ENCODE assay signal across 8 cellular contexts in genomic region chrX:130916636-130917422, GRCh38. TPM values are rescaled to one million over a fixed set of nuclear protein-coding genes. Genes with fewer than 3 reads are reported as not detected.
DNase-seq lines count a peak whose midpoint lies in the region; ATAC-seq, FAIRE-seq and TF ChIP-seq lines count a peak whose summit lies in the region.

No MANE protein-coding gene starts in this region.

- no peaks in the 10 kb centered on the region for H3K9me1 ChIP-seq in endothelial cell of umbilical vein (replicated peaks; ENCODE audit: control insufficient read depth, extremely low read depth, insufficient read depth, low read length)

- FAIRE-seq in endothelial cell of umbilical vein (lab: Jason Lieb, UNC), result peak; percentile 94

- peak; percentile 44 to 54 for TF ChIP-seq CTCF in endothelial cell of umbilical vein (IDR thresholded peaks at IDR 0.05; ENCODE audit: extremely low read depth in 1 of 2, insufficient read depth in 1 of 2, low read depth in 1 of 2, low read length in 2 of 2)
- peak; percentile 64 for TF ChIP-seq CTCF in upper lobe of right lung (IDR thresholded peaks at IDR 0.05)

- no peak overlapping the region for H3K9ac ChIP-seq in endothelial cell of umbilical vein (replicated peaks; ENCODE audit: extremely low read depth, insufficient read depth, low read length)

- H3K9me3 ChIP-seq in endothelial cell of umbilical vein (replicated peaks; ENCODE audit: control insufficient read depth, insufficient read depth, low read length), result no peaks in the 10 kb centered on the region
- no peaks in the 10 kb centered on the region for H3K9me3 ChIP-seq in upper lobe of right lung

- no TSS peak for BruUV-seq in endothelial cell of umbilical vein (replicated peaks; lab: Mats Ljungman, UMichigan)

- H3K27ac ChIP-seq in endothelial cell of umbilical vein (ENCODE audit: insufficient read depth, low read depth, low read length) (no peak overlapping the region), upper lobe of right lung (no peak overlapping the region)

- no peak overlapping the region for H3K4me3 ChIP-seq in endothelial cell of umbilical vein (replicated peaks in 1 of 3; ENCODE audit: insufficient read depth in 1 of 3, low read depth in 1 of 3, low read length in 3 of 3)
- H3K4me3 ChIP-seq in upper lobe of right lung, result no peak overlapping the region

- H3K4me1 ChIP-seq in endothelial cell of umbilical vein (ENCODE audit: control insufficient read depth, extremely low read depth, insufficient read depth, low read length) (no peaks in the 10 kb centered on the region), upper lobe of right lung (no peaks in the 10 kb centered on the region)

- H3K9me3 Mint-ChIP-seq in naive thymus-derived CD8-positive, alpha-beta T cell, result no peaks in the 10 kb centered on the region

- POLR2A ChIA-PET in endothelial cell of umbilical vein (lab: Charles Lee), result no interaction called here
- POLR2A ChIA-PET in naive thymus-derived CD8-positive, alpha-beta T cell (lab: Charles Lee), result no interaction called here

- no peaks in the 10 kb centered on the region for H3K4me1 Mint-ChIP-seq in naive thymus-derived CD8-positive, alpha-beta T cell

- intact Hi-C loops in endothelial cell of umbilical vein (cut with micrococcal nuclease) (loop anchor here (1.0 to 2.0 kb wide), 4 partner anchors 340 to 587 kb away; no protein-coding TSS in a partner anchor), upper lobe of right lung (cut with DNase I) (no loop called here)

- CTCF ChIA-PET in endothelial cell of umbilical vein (lab: Charles Lee), result interaction anchor here (0.6 to 4.7 kb wide), 26 partner anchors 10 to 588 kb away, joined by 3 to 184 read pairs (median 4); partner anchors contain the start of genes ENOX2, GPR119 and RBMX2

- no peak overlapping the region for H3K4me2 ChIP-seq in endothelial cell of umbilical vein (ENCODE audit: insufficient read depth, low read length)

- H3K36me3 Mint-ChIP-seq in naive thymus-derived CD8-positive, alpha-beta T cell, result no peaks in the 10 kb centered on the region

- no peak overlapping the region for H2AFZ ChIP-seq in endothelial cell of umbilical vein (ENCODE audit: low read depth, low read length)

- H3K79me2 ChIP-seq in endothelial cell of umbilical vein (ENCODE audit: control insufficient read depth, insufficient read depth, low read length), result no peaks in the 10 kb centered on the region

- H3K36me3 ChIP-seq in endothelial cell of umbilical vein (ENCODE audit: control insufficient read depth in 2 of 2, extremely low read depth in 1 of 2, insufficient read depth in 2 of 2, low read length in 2 of 2), result no peaks in the 10 kb centered on the region
- no peaks in the 10 kb centered on the region for H3K36me3 ChIP-seq in upper lobe of right lung

- ATAC-seq in GM21576 (IDR thresholded peaks at IDR 0.05; ENCODE audit: unreplicated experiment), result peak; percentile 62
- peak; percentile 42 to 61 for ATAC-seq in naive thymus-derived CD8-positive, alpha-beta T cell
- peak; percentile 85 for ATAC-seq in upper lobe of right lung
- ATAC-seq in HG03460 (IDR thresholded peaks at IDR 0.05; ENCODE audit: unreplicated experiment), result no peak

- DNase-seq in DMS153 treated with DMSO at 0.1 percent for 48 hours (lab: John Stamatoyannopoulos, UW; ENCODE audit: unreplicated experiment) (peak; percentile 26), NCI-H2107 (lab: John Stamatoyannopoulos, UW) (peak; percentile 19), endothelial cell of umbilical vein (ENCODE audit: low read depth, low spot score) (peak; percentile 38), upper lobe of right lung (no peak)
- DNase-seq in activated CD4-positive, CD25-positive, alpha-beta regulatory T cell treated with anti-CD3 and anti-CD28 coated beads, Interleukin-2, amount 50 U/mL, for 72 hours, result peak; percentile 39
- peak; percentile 5 to 68 (median 26) for DNase-seq in naive thymus-derived CD8-positive, alpha-beta T cell

- peaks cover 0 to 2% of the 10 kb centered on the region in 2 experiments for H3K27me3 ChIP-seq in endothelial cell of umbilical vein (ENCODE audit: control insufficient read depth in 2 of 2, insufficient read depth in 2 of 2, low read length in 2 of 2)
- no peaks in the 10 kb centered on the region for H3K27me3 ChIP-seq in upper lobe of right lung

- no peak overlapping the region for H3K27ac Mint-ChIP-seq in naive thymus-derived CD8-positive, alpha-beta T cell

- H3K4me3 Mint-ChIP-seq in naive thymus-derived CD8-positive, alpha-beta T cell, result no peak overlapping the region

- H4K20me1 ChIP-seq in endothelial cell of umbilical vein (replicated peaks; ENCODE audit: control insufficient read depth, extremely low read depth, insufficient read depth, low read length), result no peaks in the 10 kb centered on the region

- H3K27me3 Mint-ChIP-seq in naive thymus-derived CD8-positive, alpha-beta T cell, result peaks cover 0 to 6% (median 0%) of the 10 kb centered on the region in 5 donors

- no peak for TF ChIP-seq POLR2A in endothelial cell of umbilical vein (IDR thresholded peaks at IDR 0.05; ENCODE audit: low read depth, low read length)

- dilution Hi-C loops in endothelial cell of umbilical vein (cut with MboI; ENCODE audit: extremely low pct_ligation_motif_present, low sequenced_read_pairs), result no loop called here

TF ChIP-seq in endothelial cell of umbilical vein, 7 proteins besides CTCF, POLR2A, EP300 and RAD21:
- TF ChIP-seq POLR2AphosphoS5 (IDR thresholded peaks at IDR 0.05; ENCODE audit: insufficient read depth, low read depth, low read length), result no peak
- no peak for TF ChIP-seq MAX (IDR thresholded peaks at IDR 0.05; ENCODE audit: insufficient read depth, insufficient read length)
- TF ChIP-seq MYC (IDR thresholded peaks at IDR 0.05; ENCODE audit: low read depth, low read length), result no peak
- TF ChIP-seq JUN (IDR thresholded peaks at IDR 0.05; ENCODE audit: borderline replicate concordance, insufficient read depth, insufficient read length, low read depth), result no peak
- TF ChIP-seq GATA2 (IDR thresholded peaks at IDR 0.05; ENCODE audit: insufficient read depth, insufficient read length, low read depth, low read length), result no peak
- no peak for TF ChIP-seq FOS (IDR thresholded peaks at IDR 0.05; ENCODE audit: borderline replicate concordance, insufficient read depth, low read length)
- no peak for TF ChIP-seq EZH2 (IDR thresholded peaks at IDR 0.05; ENCODE audit: borderline replicate concordance, low read depth, low read length, severe bottlenecking)

RNA-seq across cellular contexts. Expression of gene ENOX2, which starts 13.8 kb away (rescaled TPM):
- total RNA-seq in endothelial cell of umbilical vein (12.2 and 13.1 TPM in 2 replicates), upper lobe of right lung (12.2 TPM)
- 4.6 and 5.5 TPM in 2 replicates for polyA plus RNA-seq in endothelial cell of umbilical vein
- 8.5 and 9.1 TPM in 2 replicates for polyA plus RNA-seq in endothelial cell of umbilical vein (2011; cell fraction: cytosol; rRNA removed)
- 5.6 and 7.9 TPM in 2 replicates for polyA plus RNA-seq in endothelial cell of umbilical vein (2011; cell fraction: nucleus; rRNA removed)
- polyA plus RNA-seq in endothelial cell of umbilical vein (2012), result 10.1 and 13.9 TPM in 2 replicates
- polyA minus RNA-seq in endothelial cell of umbilical vein, result 8.9 and 9.6 TPM in 2 replicates
- 9.1 TPM for polyA minus RNA-seq in endothelial cell of umbilical vein (2011; cell fraction: cytosol; rRNA and poly(A)+ RNA removed)
- polyA minus RNA-seq in endothelial cell of umbilical vein (2011; cell fraction: nucleus; rRNA and poly(A)+ RNA removed), result 8.3 and 11.6 TPM in 2 replicates
- total RNA-seq in naive thymus-derived CD8-positive, alpha-beta T cell, result 10 to 100 TPM; 13.1 to 14.2 TPM
- polyA plus RNA-seq in naive thymus-derived CD8-positive, alpha-beta T cell, result 10 to 100 TPM; 15.1 to 17.4 (median 16.0) TPM
